ENCODE assay signal across 2 cellular contexts in genomic region chr15:47500823-47501222, GRCh38.
TF ChIP-seq lines count a peak whose summit lies in the region.

No MANE protein-coding gene starts in this region.

TF ChIP-seq in GM23338, 12 proteins besides CTCF, POLR2A, EP300 and RAD21:
- TF ChIP-seq REST (IDR thresholded peaks at IDR 0.05; ENCODE audit: unreplicated experiment), result no peak
- no peak for TF ChIP-seq ZNF114 (CRISPR knock-in tag; IDR thresholded peaks at IDR 0.05)
- no peak for TF ChIP-seq JUNB (IDR thresholded peaks at IDR 0.05; ENCODE audit: unreplicated experiment)
- TF ChIP-seq EZH2 (IDR thresholded peaks at IDR 0.05; ENCODE audit: low read depth, unreplicated experiment), result no peak
- no peak for TF ChIP-seq STAT1 (IDR thresholded peaks at IDR 0.05; ENCODE audit: unreplicated experiment)
- no peak for TF ChIP-seq ZNF331 (CRISPR knock-in tag; IDR thresholded peaks at IDR 0.05; ENCODE audit: low read depth)
- no peak for TF ChIP-seq POLR2AphosphoS5 (IDR thresholded peaks at IDR 0.05; ENCODE audit: low read depth)
- TF ChIP-seq CREB1 (CRISPR knock-in tag; IDR thresholded peaks at IDR 0.05; ENCODE audit: low read depth), result no peak
- no peak for TF ChIP-seq ETS1 (IDR thresholded peaks at IDR 0.05)

TF ChIP-seq in GM12878, 131 proteins besides CTCF, POLR2A, EP300 and RAD21:
- no peak for TF ChIP-seq CBX3 (IDR thresholded peaks at IDR 0.05; ENCODE audit: borderline replicate concordance, low read depth)
